25 cellular contexts compared by ENCODE assay signal in genomic region chr1:97562096-97562495, GRCh38.
"Had no signal": no experiment of that assay in that cellular context is flagged by ENCODE, and none has a peak within 500 bp of the region (broad histone marks: within the 10 kb centered on the region; RNA-seq: fewer than 3 reads in every experiment).

No MANE protein-coding gene starts in this region.

- H3K36me3 ChIP-seq: pancreas had no signal

- H3K9me3 ChIP-seq: esophagus muscularis mucosa, neutrophil, pancreas, stomach had no signal

- H3K27me3 ChIP-seq: esophagus muscularis mucosa, neutrophil, pancreas, stomach had no signal

- DNase-seq: activated B cell treated with CpG ODN at 0.5 μM for 24 hours; activated CD4-positive, alpha-beta T cell treated with anti-CD3 and anti-CD28 coated beads for 4 hours; activated CD8-positive, alpha-beta T cell treated with anti-CD3 and anti-CD28 coated beads for 36 hours; activated naive CD4-positive, alpha-beta T cell; activated naive CD8-positive, alpha-beta T cell treated with anti-CD3 and anti-CD28 coated beads for 36 hours; activated T-cell treated with anti-CD3 and anti-CD28 coated beads, Interleukin-2, amount 50 U/mL, for 1 hour; amygdala; cerebellar nuclear complex; cortex of kidney; effector CD4-positive, alpha-beta T cell; foreskin melanocyte; glutamatergic neuron; hippocampal formation; left colon; pancreas; stimulated activated CD4-positive, alpha-beta T cell treated with anti-CD3 and anti-CD28 coated beads, Interleukin-4, amount 100 ng/mL, for 1 hour; stomach; trophoblast cell had no signal

- H3K27ac ChIP-seq: esophagus muscularis mucosa, neutrophil, pancreas, stomach had no signal

- H3K4me1 ChIP-seq: pancreas, stomach had no signal

- ATAC-seq: activated CD8-positive, alpha-beta T cell treated with anti-CD3 and anti-CD28 coated beads for 36 hours; activated T-helper 17 cell treated with anti-CD3 and anti-CD28 coated beads, Interleukin-2, amount 50 U/mL, for 72 hours; left colon; natural killer cell treated with Interleukin-12 subunit alpha and Interleukin-12 subunit beta and Interleukin-15 and Interleukin-18, amount 100 ng/mL, for 72 hours; pancreas; sciatic nerve had no signal

- H3K4me3 ChIP-seq: esophagus muscularis mucosa, lung, pancreas, smooth muscle cell, stomach had no signal
